8 cellular contexts compared by ENCODE assay signal in genomic region chr1:10033359-10033845, GRCh38. TPM values are rescaled to one million over a fixed set of nuclear protein-coding genes. Genes with fewer than 3 reads are reported as not detected.
DNase-seq lines count a peak whose midpoint lies in the region; ATAC-seq, FAIRE-seq and TF ChIP-seq lines count a peak whose summit lies in the region.

No MANE protein-coding gene starts in this region.

- TF ChIP-seq POLR2A in H54 (IDR thresholded peaks at IDR 0.05; ENCODE audit: low read depth, low read length) (no peak), NB4 (IDR thresholded peaks at IDR 0.05; ENCODE audit: extremely low read depth, insufficient read length) (no peak)

- peaks cover 26% of the 10 kb centered on the region for H3K4me1 Mint-ChIP-seq in activated naive CD8-positive, alpha-beta T cell (ENCODE audit: low read depth)

- peak overlapping the region; percentile 94 for H3K27ac Mint-ChIP-seq in activated naive CD8-positive, alpha-beta T cell

- ATAC-seq in activated CD4-positive, CD25-positive, alpha-beta regulatory T cell treated with anti-CD3 and anti-CD28 coated beads, Interleukin-2, amount 50 U/mL, for 24 hours, result peak; percentile 15 to 21
- ATAC-seq in sciatic nerve, result peak; percentile 63

- no peaks in the 10 kb centered on the region for H3K9me2 ChIP-seq in hepatocyte (replicated peaks; ENCODE audit: insufficient read depth)

- H3K4me1 ChIP-seq in hepatocyte (ENCODE audit: insufficient read depth), result peaks cover 4% of the 10 kb centered on the region

- no peaks in the 10 kb centered on the region for H3K9me3 ChIP-seq in hepatocyte (ENCODE audit: low read depth)

- H4K20me1 ChIP-seq in hepatocyte (ENCODE audit: insufficient read depth, poor library complexity, severe bottlenecking), result no peaks in the 10 kb centered on the region

- no peaks in the 10 kb centered on the region for H3K27me3 Mint-ChIP-seq in activated naive CD8-positive, alpha-beta T cell

- DNase-seq in activated CD4-positive, CD25-positive, alpha-beta regulatory T cell treated with anti-CD3 and anti-CD28 coated beads, Interleukin-2, amount 50 U/mL, for 72 hours, result no peak
- peak; percentile 10 for DNase-seq in H54 (ENCODE audit: insufficient read length, low spot score)
- DNase-seq in NB4 (ENCODE audit: low read depth), result peak; percentile 58
- DNase-seq in hepatocyte (ENCODE audit: low spot score), result peak; percentile 58
- no peak for DNase-seq in sciatic nerve (ENCODE audit: low spot score)
- DNase-seq in MV-4-11 (lab: John Stamatoyannopoulos, UW), result no peak

- no peak for TF ChIP-seq CTCF in NB4 (IDR thresholded peaks at IDR 0.05; ENCODE audit: low read depth, low read length)
- no peak for TF ChIP-seq CTCF in hepatocyte (IDR thresholded peaks at IDR 0.05; ENCODE audit: poor library complexity)

- H3K36me3 ChIP-seq in hepatocyte (replicated peaks; ENCODE audit: insufficient read depth, low read depth), result no peaks in the 10 kb centered on the region

- H3K36me3 Mint-ChIP-seq in activated naive CD8-positive, alpha-beta T cell, result peaks cover 3% of the 10 kb centered on the region

- no peaks in the 10 kb centered on the region for H3K9me3 Mint-ChIP-seq in activated naive CD8-positive, alpha-beta T cell (ENCODE audit: low read depth)

- peaks cover 47% of the 10 kb centered on the region for H3K79me2 ChIP-seq in hepatocyte

- peak overlapping the region; percentile 98 for H3K4me3 ChIP-seq in NB4 (ENCODE audit: low read depth, low read length)
- peak overlapping the region; percentile 92 for H3K4me3 ChIP-seq in hepatocyte

- under 1% methylated on average over 19 of the region's 19 CpGs for WGBS in hepatocyte (ENCODE audit: low lambda C conversion rate, missing lambda C conversion rate)

- H3K4me3 Mint-ChIP-seq in activated naive CD8-positive, alpha-beta T cell, result peak overlapping the region; percentile 90

- H3K27ac ChIP-seq in hepatocyte, result peak overlapping the region; percentile 87

- H3K27me3 ChIP-seq in hepatocyte, result no peaks in the 10 kb centered on the region

- peak overlapping the region; percentile 67 for H2AFZ ChIP-seq in hepatocyte

- intact Hi-C loops in sciatic nerve (cut with DNase I), result no loop called here

- no peak for FAIRE-seq in H54 (lab: Jason Lieb, UNC)

- H3K4me2 ChIP-seq in hepatocyte, result peak overlapping the region; percentile 89

RNA-seq across cellular contexts. Expression of gene UBE4B, which starts 0.6 kb away (rescaled TPM):
- total RNA-seq in hepatocyte (32.2 and 41.1 TPM in 2 replicates), sciatic nerve (42.5 TPM)
- polyA plus RNA-seq in hepatocyte, result 18.7 and 23.5 TPM in 2 replicates

RNA-seq across cellular contexts. Expression of gene RBP7, which starts 36.4 kb away (rescaled TPM):
- 0.50 and 2.0 TPM in 2 replicates for total RNA-seq in hepatocyte
- 0.25 and 0.61 TPM in 2 replicates for polyA plus RNA-seq in hepatocyte
- 15.2 TPM for total RNA-seq in sciatic nerve

Comparison
In these comparisons a context has a peak if more than half of its experiments do, and no peak if none do; other contexts are left out.
1. DNase-seq: peak in H54 (single experiment), NB4 (single experiment) and hepatocyte (single experiment); none in activated CD4-positive, CD25-positive, alpha-beta regulatory T cell treated with anti-CD3 and anti-CD28 coated beads, Interleukin-2, amount 50 U/mL, for 72 hours (single experiment), sciatic nerve (single experiment) and MV-4-11 (single experiment).